In the genomic region with DNA sequence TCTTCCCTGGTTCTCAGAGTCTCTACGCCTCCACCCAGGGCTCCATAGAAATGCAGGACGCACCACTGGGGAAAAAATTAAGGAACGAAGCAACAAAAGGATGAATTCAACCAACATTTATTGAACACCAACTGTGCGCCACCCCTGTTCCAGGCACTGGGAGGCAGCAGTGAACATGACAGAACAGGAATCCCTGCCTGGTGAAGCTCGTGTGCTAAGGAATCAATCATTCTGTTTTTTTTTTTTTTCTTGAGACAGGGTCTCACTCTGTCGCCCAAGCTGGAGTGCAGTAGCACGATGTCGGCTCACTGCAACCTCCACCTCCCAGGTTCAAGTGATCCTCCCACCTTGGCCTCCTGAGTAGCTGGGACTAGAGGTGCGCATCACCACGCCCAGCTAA, we compare ENCODE assay signal across 6 cellular contexts. TPM values are rescaled to one million over a fixed set of nuclear protein-coding genes. Genes with fewer than 3 reads are reported as not detected.
DNase-seq lines count a peak whose midpoint lies in the region; FAIRE-seq and TF ChIP-seq lines count a peak whose summit lies in the region.
"Had no signal": no experiment of that assay in that cellular context is flagged by ENCODE, and none has a peak within 500 bp of the region (broad histone marks: within the 10 kb centered on the region; RNA-seq: fewer than 3 reads in every experiment).

No MANE protein-coding gene starts in this region.

- H3K27me3 ChIP-seq in PC-9 (ENCODE audit: insufficient read depth, low read depth) = no peaks in the 10 kb centered on the region

- H3K36me3 ChIP-seq in PC-9 (ENCODE audit: low read depth) = no peaks in the 10 kb centered on the region

- no peak for DNase-seq in GM18507 (ENCODE audit: extremely low spot score, insufficient read length, low read depth)
- DNase-seq in PC-9 = no peak
- DNase-seq in iris pigment epithelial cell (ENCODE audit: low read depth) = peak; percentile 23
- no peak for DNase-seq in retina
- no peak for DNase-seq in NCI-H1436 treated with DMSO at 0.1 percent for 48 hours (lab: John Stamatoyannopoulos, UW)
- DNase-seq: NCI-H187 had no signal

- H3K79me2 ChIP-seq in PC-9 (ENCODE audit: low read depth) = peaks cover 19% of the 10 kb centered on the region

- no peak overlapping the region for H3K4me2 ChIP-seq in PC-9

- intact Hi-C loops in PC-9 (cut with micrococcal nuclease; ENCODE audit: unreplicated experiment) = no loop called here

- no TSS peak for BruUV-seq in PC-9 (replicated peaks; lab: Mats Ljungman, UMichigan)

- POLR2A ChIA-PET in PC-9 (lab: Charles Lee; ENCODE audit: unreplicated experiment) = interaction anchor here (0.6 kb wide), 1 partner anchor 1637 kb away, joined by 3 read pairs; the partner anchor contains the start of gene RP2

- H3K4me1 ChIP-seq in PC-9 (replicated peaks; ENCODE audit: insufficient read depth) = no peaks in the 10 kb centered on the region

- CTCF ChIA-PET in PC-9 (lab: Charles Lee) = no interaction called here

- no peak overlapping the region for H2AFZ ChIP-seq in PC-9

- no peaks in the 10 kb centered on the region for H3F3A ChIP-seq in PC-9 (ENCODE audit: insufficient read depth, low read depth)

- no peak overlapping the region for H3K4me3 ChIP-seq in PC-9

- H3K27ac ChIP-seq in PC-9 = no peak overlapping the region

- no peaks in the 10 kb centered on the region for H3K9me2 ChIP-seq in PC-9 (ENCODE audit: insufficient read depth)

- FAIRE-seq in GM18507 (lab: Jason Lieb, UNC) = peak; percentile 70

- H4K20me1 ChIP-seq in PC-9 (ENCODE audit: insufficient read depth) = no peaks in the 10 kb centered on the region

- H3K9me3 ChIP-seq in PC-9 (ENCODE audit: insufficient read depth, low read depth) = no peaks in the 10 kb centered on the region

- 0 out of 2 replicates have a peak, but pooled peaks have one; percentile 25 for TF ChIP-seq CTCF in PC-9 (conservative IDR thresholded peaks at IDR 0.05)

RNA-seq across cellular contexts. Expression of gene FTSJ1, which starts 1.9 kb away (rescaled TPM):
- 35.7 and 44.0 TPM in 2 replicates for total RNA-seq in PC-9 (2021)

RNA-seq across cellular contexts. Expression of gene SLC38A5, which starts 4.1 kb away (rescaled TPM):
- total RNA-seq in PC-9 (2021) = 0.46 and 1.5 TPM in 2 replicates

RNA-seq across cellular contexts. Expression of gene PORCN, which starts 34.7 kb away (rescaled TPM):
- 11.9 and 14.1 TPM in 2 replicates for total RNA-seq in PC-9 (2021)

RNA-seq across cellular contexts. Expression of gene EBP, which starts 47.5 kb away (rescaled TPM):
- total RNA-seq in PC-9 (2021) = 88.1 and 113 TPM in 2 replicates
